16 cellular contexts compared by ENCODE assay signal in genomic region chr14:69780952-69781351, GRCh38. TPM values are rescaled to one million over a fixed set of nuclear protein-coding genes. Genes with fewer than 3 reads are reported as not detected.
"Had no signal": no experiment of that assay in that cellular context is flagged by ENCODE, and none has a peak within 500 bp of the region (broad histone marks: within the 10 kb centered on the region; RNA-seq: fewer than 3 reads in every experiment).

No MANE protein-coding gene starts in this region.

- ATAC-seq: left ventricle myocardium superior had no signal

- H3K9me3 Mint-ChIP-seq: activated CD4-positive, alpha-beta T cell treated with anti-CD3 and anti-CD28 coated beads, Interleukin-2, amount 10 ng/mL, durations not matched to agents 24 days and 14 days; activated T-helper 1 cell treated with anti-CD3 and anti-CD28 coated beads, Interleukin-12 subunit alpha, Interleukin-12 subunit beta, Interleukin-2, Interleukin-4 antibody, amounts not matched to agents 30 ng/mL and 10 ng/mL and 1 ng/mL, durations not matched to agents 14 hours and 24 hours and 36 hours; brain had no signal

- H3K27ac ChIP-seq: hepatocyte, parathyroid adenoma, skin epidermis, upper lobe of left lung, WERI-Rb-1 had no signal

- H3K9me3 ChIP-seq: upper lobe of left lung had no signal

- DNase-seq: activated CD4-positive, alpha-beta T cell treated with anti-CD3 and anti-CD28 coated beads, Interleukin-2, amount 10 ng/mL, durations not matched to agents 24 days and 14 days; activated naive CD4-positive, alpha-beta T cell treated with Interleukin-2 at 50 U/mL for 16 hours; amniotic stem cell; left ventricle myocardium superior; upper lobe of left lung; WERI-Rb-1 had no signal

- H3K4me3 ChIP-seq: hepatocyte, skin epidermis, upper lobe of left lung had no signal

- H3K4me3 Mint-ChIP-seq: activated CD4-positive, alpha-beta T cell treated with anti-CD3 and anti-CD28 coated beads, Interleukin-2, amount 10 ng/mL, durations not matched to agents 24 days and 14 days; activated T-helper 1 cell treated with anti-CD3 and anti-CD28 coated beads, Interleukin-12 subunit alpha, Interleukin-12 subunit beta, Interleukin-2, Interleukin-4 antibody, amounts not matched to agents 30 ng/mL and 10 ng/mL and 1 ng/mL, durations not matched to agents 14 hours and 24 hours and 36 hours; brain had no signal

- H3K27ac Mint-ChIP-seq: activated CD4-positive, alpha-beta T cell treated with anti-CD3 and anti-CD28 coated beads, Interleukin-2, amount 10 ng/mL, durations not matched to agents 24 days and 14 days; activated T-helper 1 cell treated with anti-CD3 and anti-CD28 coated beads, Interleukin-12 subunit alpha, Interleukin-12 subunit beta, Interleukin-2, Interleukin-4 antibody, amounts not matched to agents 30 ng/mL and 10 ng/mL and 1 ng/mL, durations not matched to agents 14 hours and 24 hours and 36 hours had no signal

- H3K27me3 Mint-ChIP-seq: activated CD4-positive, alpha-beta T cell treated with anti-CD3 and anti-CD28 coated beads, Interleukin-2, amount 10 ng/mL, durations not matched to agents 24 days and 14 days; brain had no signal

RNA-seq across cellular contexts. Expression of gene SLC10A1, which starts 16.1 kb away (rescaled TPM):
- total RNA-seq: activated CD4-positive, alpha-beta T cell treated with anti-CD3 and anti-CD28 coated beads, Interleukin-2, amount 10 ng/mL, durations not matched to agents 24 days and 14 days; activated T-helper 1 cell treated with anti-CD3 and anti-CD28 coated beads, Interleukin-12 subunit alpha, Interleukin-12 subunit beta, Interleukin-2, Interleukin-4 antibody, amounts not matched to agents 30 ng/mL and 10 ng/mL and 1 ng/mL, durations not matched to agents 14 hours and 24 hours and 36 hours; epithelial cell of proximal tubule; kidney epithelial cell; left ventricle myocardium superior; mesenteric fat pad; renal cortical epithelial cell; SK-MEL-5; upper lobe of left lung had no signal
